Comparison of ENCODE assay signal across 1 cellular context in genomic region chr16:568401-569258, GRCh38.
TF ChIP-seq lines count a peak whose summit lies in the region.

No MANE protein-coding gene starts in this region.

TF ChIP-seq in endothelial cell of umbilical vein, 7 proteins besides CTCF, POLR2A, EP300 and RAD21 (continued from another document):
- TF ChIP-seq MAX (IDR thresholded peaks at IDR 0.05; ENCODE audit: insufficient read depth, insufficient read length) = no peak
- TF ChIP-seq EZH2 (IDR thresholded peaks at IDR 0.05; ENCODE audit: borderline replicate concordance, low read depth, low read length, severe bottlenecking) = no peak
- no peak for TF ChIP-seq GATA2 (IDR thresholded peaks at IDR 0.05; ENCODE audit: insufficient read depth, insufficient read length, low read depth, low read length)
- no peak for TF ChIP-seq FOS (IDR thresholded peaks at IDR 0.05; ENCODE audit: borderline replicate concordance, insufficient read depth, low read length)
- TF ChIP-seq POLR2AphosphoS5 (IDR thresholded peaks at IDR 0.05; ENCODE audit: insufficient read depth, low read depth, low read length) = no peak
